Comparison of ENCODE assay signal across 1 cellular context in genomic region chr2:217371681-217372297, GRCh38.
TF ChIP-seq lines count a peak whose summit lies in the region.

No MANE protein-coding gene starts in this region.

TF ChIP-seq in IMR-90, 13 proteins besides CTCF, POLR2A, EP300 and RAD21 (continued from another document):
- no peak for TF ChIP-seq USF2 (IDR thresholded peaks at IDR 0.05; ENCODE audit: low read depth, low read length)
- no peak for TF ChIP-seq MXI1 (IDR thresholded peaks at IDR 0.05; ENCODE audit: borderline replicate concordance, low read depth, low read length)
- no peak for TF ChIP-seq SMC3 (IDR thresholded peaks at IDR 0.05; ENCODE audit: low read depth, low read length)
- TF ChIP-seq ELK1 (IDR thresholded peaks at IDR 0.05; ENCODE audit: borderline replicate concordance, low read depth, low read length), result no peak
- no peak for TF ChIP-seq FOS (IDR thresholded peaks at IDR 0.05; ENCODE audit: low read depth, low read length)
